ENCODE assay signal across 1 cellular context in the genomic region with DNA sequence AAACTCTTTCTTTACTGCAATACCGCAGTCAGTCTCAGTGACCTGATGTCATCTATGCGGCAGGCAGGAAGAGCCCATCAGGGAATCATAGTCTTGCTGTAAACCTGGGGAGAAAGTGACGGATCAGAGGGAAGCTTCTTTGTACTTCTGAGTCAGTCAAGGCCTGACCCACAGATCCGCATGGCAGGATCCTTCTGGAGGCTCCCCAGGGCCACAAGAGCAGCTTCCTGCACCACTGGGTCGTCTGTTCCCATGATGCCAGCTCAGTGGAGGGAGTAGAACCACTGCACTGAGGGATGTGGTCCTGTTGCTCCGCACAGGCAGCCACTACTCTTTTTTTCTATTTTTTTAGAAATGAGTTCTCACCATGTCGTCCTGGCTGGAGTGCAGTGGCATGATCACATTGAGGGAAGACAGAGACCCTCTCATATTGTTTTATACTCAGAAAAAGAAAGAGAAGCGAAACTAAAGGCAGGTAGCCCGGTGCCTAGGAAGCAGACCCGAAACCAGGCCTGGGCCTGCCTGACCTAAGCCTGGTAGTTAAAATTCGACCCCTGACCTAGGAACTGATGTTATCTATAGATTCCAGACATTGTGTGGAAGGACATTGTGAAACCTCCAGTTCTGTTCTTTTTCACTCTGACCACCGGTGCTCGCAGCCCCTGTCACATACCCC.
TF ChIP-seq lines count a peak whose summit lies in the region.

No MANE protein-coding gene starts in this region.

TF ChIP-seq in GM23338, 12 proteins besides CTCF, POLR2A, EP300 and RAD21:
- TF ChIP-seq ZNF331 (CRISPR knock-in tag; IDR thresholded peaks at IDR 0.05; ENCODE audit: low read depth) (no peak), NANOG (IDR thresholded peaks at IDR 0.05; ENCODE audit: borderline replicate concordance) (no peak), ZNF114 (CRISPR knock-in tag; IDR thresholded peaks at IDR 0.05) (no peak), JUNB (IDR thresholded peaks at IDR 0.05; ENCODE audit: unreplicated experiment) (no peak), POLR2AphosphoS5 (IDR thresholded peaks at IDR 0.05; ENCODE audit: low read depth) (no peak), EZH2 (IDR thresholded peaks at IDR 0.05; ENCODE audit: low read depth, unreplicated experiment) (no peak), STAT1 (IDR thresholded peaks at IDR 0.05; ENCODE audit: unreplicated experiment) (no peak)
